Comparison of ENCODE assay signal across 1 cellular context in genomic region chr18:21612125-21613100, GRCh38.
TF ChIP-seq lines count a peak whose summit lies in the region.

Gene SNRPD1 (plus strand): TSS chr18:21612314. CDS start chr18:21612430, 116 bp downstream.

TF ChIP-seq in K562, 482 proteins besides CTCF, POLR2A, EP300 and RAD21 (continued from another document):
- TF ChIP-seq REST (CRISPR knock-in tag; IDR thresholded peaks at IDR 0.05; ENCODE audit: low read depth) = peak; percentile 28; the same call in 1 of the 2 replicates
- peak; percentile 93 for TF ChIP-seq TFAP4 (CRISPR knock-in tag; IDR thresholded peaks at IDR 0.05; ENCODE audit: borderline replicate concordance)
- no peak for TF ChIP-seq SPI1 (IDR thresholded peaks at IDR 0.05; ENCODE audit: borderline replicate concordance, low read depth, low read length)
- TF ChIP-seq ZNF583 (CRISPR knock-in tag; IDR thresholded peaks at IDR 0.05) = no peak
- TF ChIP-seq TEAD2 (tag; IDR thresholded peaks at IDR 0.05) = no peak
- peak; percentile 40 for TF ChIP-seq BHLHE40 (IDR thresholded peaks at IDR 0.05; ENCODE audit: low read length)
- TF ChIP-seq DDX20 (tag; IDR thresholded peaks at IDR 0.05; ENCODE audit: low read depth) = no peak
- TF ChIP-seq TRIM28 (IDR thresholded peaks at IDR 0.05) = no peak
- no peak for TF ChIP-seq HNRNPL (IDR thresholded peaks at IDR 0.05; ENCODE audit: low read depth, low read length)
- TF ChIP-seq KDM4B (IDR thresholded peaks at IDR 0.05; ENCODE audit: borderline replicate concordance in 2 of 2, low read depth in 1 of 2) = peak in 1 of 2 experiments; percentile 83; a peak in 2 of 4 replicates
- TF ChIP-seq ZNF224 (CRISPR knock-in tag; IDR thresholded peaks at IDR 0.05) = no peak
- TF ChIP-seq HDAC1 (IDR thresholded peaks at IDR 0.05) = peak; percentile 5 to 98; a peak in 3 of 4 replicates
- no peak for TF ChIP-seq GTF2B (IDR thresholded peaks at IDR 0.05; ENCODE audit: extremely low read depth, insufficient read length)
- TF ChIP-seq EWSR1 (IDR thresholded peaks at IDR 0.05; ENCODE audit: borderline replicate concordance, low read depth, partially characterized antibody) = no peak
- TF ChIP-seq SLC30A9 (CRISPR knock-in tag; IDR thresholded peaks at IDR 0.05) = no peak
- no peak for TF ChIP-seq MITF (IDR thresholded peaks at IDR 0.05)
- no peak for TF ChIP-seq SFPQ (IDR thresholded peaks at IDR 0.05; ENCODE audit: low read depth, low read length)
- no peak for TF ChIP-seq MCM7 (IDR thresholded peaks at IDR 0.05)
- 0 out of 2 replicates have a peak, but pooled peaks have one; percentile 25 for TF ChIP-seq FOXK1 (CRISPR knock-in tag; IDR thresholded peaks at IDR 0.05; ENCODE audit: borderline replicate concordance)
- TF ChIP-seq CREBBP (IDR thresholded peaks at IDR 0.05; ENCODE audit: low read depth, low read length) = no peak
- TF ChIP-seq ATF3 (IDR thresholded peaks at IDR 0.05) = no peak
- no peak; the same call in 1 of the 2 replicates for TF ChIP-seq ATF3 (CRISPR knock-in tag; conservative IDR thresholded peaks at IDR 0.05)
- TF ChIP-seq FOXK2 (conservative IDR thresholded peaks at IDR 0.05 in 1 of 2, IDR thresholded peaks at IDR 0.05 in 1 of 2; ENCODE audit: low read depth in 2 of 2) = peak; percentile 57 to 71
- peak; percentile 72 for TF ChIP-seq VEZF1 (CRISPR knock-in tag; IDR thresholded peaks at IDR 0.05)
- TF ChIP-seq HIVEP1 (CRISPR knock-in tag; IDR thresholded peaks at IDR 0.05) = no peak
- TF ChIP-seq KLF13 (tag; IDR thresholded peaks at IDR 0.05; ENCODE audit: borderline replicate concordance, low read depth) = 0 out of 2 replicates have a peak, but pooled peaks have one; percentile 45
- no peak for TF ChIP-seq ZNF134 (CRISPR knock-in tag; conservative IDR thresholded peaks at IDR 0.05)
- peak; percentile 89 for TF ChIP-seq ARID4B (CRISPR knock-in tag; IDR thresholded peaks at IDR 0.05)
- peak in 1 of 2 experiments; percentile 57; a peak in 1 of 4 replicates for TF ChIP-seq RCOR1 (IDR thresholded peaks at IDR 0.05; ENCODE audit: borderline replicate concordance in 1 of 2, low read depth in 2 of 2, low read length in 2 of 2)
- TF ChIP-seq ESRRA (IDR thresholded peaks at IDR 0.05; ENCODE audit: borderline replicate concordance, low read depth) = peak; percentile 70
- TF ChIP-seq HES1 (IDR thresholded peaks at IDR 0.05; ENCODE audit: low read depth) = no peak
- TF ChIP-seq TCF7 (IDR thresholded peaks at IDR 0.05; ENCODE audit: borderline replicate concordance) = no peak
- TF ChIP-seq STAG1 (CRISPR knock-in tag; IDR thresholded peaks at IDR 0.05; ENCODE audit: borderline replicate concordance) = no peak
- peak; percentile 60; the same call in 1 of the 2 replicates for TF ChIP-seq EHMT2 (IDR thresholded peaks at IDR 0.05)
- TF ChIP-seq SRSF3 (IDR thresholded peaks at IDR 0.05; ENCODE audit: insufficient read depth, low read length) = peak; percentile 60; the same call in 1 of the 2 replicates
- TF ChIP-seq RBM22 (IDR thresholded peaks at IDR 0.05; ENCODE audit: low read depth, low read length, poor library complexity, severe bottlenecking) = peak; percentile 60
- TF ChIP-seq GTF2F1 (IDR thresholded peaks at IDR 0.05; ENCODE audit: low read depth, low read length) = peak; percentile 57
- TF ChIP-seq AFF4 (CRISPR knock-in tag; IDR thresholded peaks at IDR 0.05) = 0 out of 2 replicates have a peak, but pooled peaks have one; percentile 46
- TF ChIP-seq NFE2 (IDR thresholded peaks at IDR 0.05; ENCODE audit: low read depth) = peak; percentile 45; the same call in 1 of the 2 replicates
- TF ChIP-seq HDAC3 (IDR thresholded peaks at IDR 0.05; ENCODE audit: borderline replicate concordance, partially characterized antibody) = no peak
